Comparison of ENCODE assay signal across 26 cellular contexts in the genomic region with DNA sequence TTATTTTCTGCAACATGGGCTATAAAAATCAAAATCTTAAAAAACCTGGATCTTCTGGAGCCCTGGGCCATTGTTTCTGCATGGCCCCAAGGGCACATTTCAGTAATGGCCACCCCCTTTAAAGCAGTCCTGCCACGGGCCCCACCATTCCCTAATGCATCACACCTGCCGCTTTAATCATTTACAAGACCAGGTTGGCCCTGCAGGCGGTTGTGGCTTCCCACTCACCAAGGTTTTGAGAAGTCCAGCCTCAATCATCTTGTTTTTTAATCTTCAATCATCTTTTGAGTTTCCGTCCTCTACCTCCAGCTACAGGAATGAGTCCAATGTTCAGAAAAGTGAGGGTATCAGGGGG. TPM values are rescaled to one million over a fixed set of nuclear protein-coding genes. Genes with fewer than 3 reads are reported as not detected.
A peak's percentile ranks its signal among the peaks of the same experiment; 100 is the strongest.
DNase-seq lines count a peak whose midpoint lies in the region; ATAC-seq and TF ChIP-seq lines count a peak whose summit lies in the region.
"Had no signal": no experiment of that assay in that cellular context is flagged by ENCODE, and none has a peak within 500 bp of the region (broad histone marks: within the 10 kb centered on the region; RNA-seq: fewer than 3 reads in every experiment).

No MANE protein-coding gene starts in this region.

- H3K9me3 Mint-ChIP-seq in activated naive CD4-positive, alpha-beta T cell treated with anti-CD3 and anti-CD28 coated beads, Interleukin-2, amount 10 ng/mL, durations not matched to agents 7 days and 5 days, result no peaks in the 10 kb centered on the region
- peaks cover 0 to 5% (median 0%) of the 10 kb centered on the region in 11 donors for H3K9me3 Mint-ChIP-seq in naive thymus-derived CD4-positive, alpha-beta T cell
- H3K9me3 Mint-ChIP-seq: immature natural killer cell, memory B cell had no signal

- H3K27me3 ChIP-seq in naive thymus-derived CD4-positive, alpha-beta T cell (ENCODE audit: control insufficient read depth in 2 of 2, insufficient read depth in 2 of 2, low read length in 2 of 2), result no peaks in the 10 kb centered on the region
- H3K27me3 ChIP-seq: BLaER1 treated with 17β-estradiol and CSF1 and Interleukin-3, amounts not matched to agents 10 nM and 100 nM; dorsolateral prefrontal cortex; neutrophil; transverse colon had no signal

- peaks cover 23% of the 10 kb centered on the region for H3K4me1 ChIP-seq in OCI-LY7 (ENCODE audit: insufficient read depth, low read length, poor library complexity, severe bottlenecking)
- H3K4me1 ChIP-seq in naive thymus-derived CD4-positive, alpha-beta T cell (ENCODE audit: control insufficient read depth in 2 of 2, insufficient read depth in 2 of 2, low read length in 2 of 2), result peaks cover 17 to 26% of the 10 kb centered on the region in 2 donors
- H3K4me1 ChIP-seq: psoas muscle, transverse colon had no signal

- H4K20me1 ChIP-seq in OCI-LY7 (ENCODE audit: insufficient read depth, low read length), result no peaks in the 10 kb centered on the region
- H4K20me1 ChIP-seq: BLaER1 treated with 17β-estradiol and CSF1 and Interleukin-3, amounts not matched to agents 10 nM and 100 nM had no signal

- intact Hi-C loops in OCI-LY7 (cut with micrococcal nuclease; ENCODE audit: unreplicated experiment), result no loop called here
- intact Hi-C loops in naive thymus-derived CD4-positive, alpha-beta T cell (cut with micrococcal nuclease), result loop anchor here (2.0 to 10.0 kb wide), 3 partner anchors 21 to 352 kb away; a partner anchor contains a TSS

- H3K4me3 ChIP-seq in OCI-LY7 (ENCODE audit: low read depth, low read length, poor library complexity, severe bottlenecking), result no peak overlapping the region
- peak overlapping the region; percentile 65 for H3K4me3 ChIP-seq in naive thymus-derived CD4-positive, alpha-beta T cell (ENCODE audit: low read length)
- H3K4me3 ChIP-seq: BLaER1 treated with 17β-estradiol and CSF1 and Interleukin-3, amounts not matched to agents 10 nM and 100 nM; dorsolateral prefrontal cortex; psoas muscle; transverse colon had no signal

- H3K27ac Mint-ChIP-seq in activated naive CD4-positive, alpha-beta T cell treated with anti-CD3 and anti-CD28 coated beads, Interleukin-2, amount 10 ng/mL, durations not matched to agents 7 days and 5 days, result peak overlapping the region; percentile 66
- H3K27ac Mint-ChIP-seq in naive thymus-derived CD4-positive, alpha-beta T cell, result peak overlapping the region in 8 of 9 donors; percentile 85 to 100 (median 90)
- H3K27ac Mint-ChIP-seq: memory B cell had no signal

- no peak for ATAC-seq in naive thymus-derived CD4-positive, alpha-beta T cell
- no peak for ATAC-seq in GM18519 (IDR thresholded peaks at IDR 0.05; ENCODE audit: low FRiP score, unreplicated experiment)
- ATAC-seq in GM21526 (IDR thresholded peaks at IDR 0.05; ENCODE audit: low FRiP score, unreplicated experiment), result no peak
- ATAC-seq: activated CD4-positive, CD25-positive, alpha-beta regulatory T cell treated with anti-CD3 and anti-CD28 coated beads, Interleukin-2, amount 50 U/mL, for 24 hours; left colon; psoas muscle had no signal

- no peak overlapping the region for H3K27ac ChIP-seq in OCI-LY7 (ENCODE audit: low read depth, low read length, poor library complexity, severe bottlenecking)
- peak overlapping the region; percentile 69 for H3K27ac ChIP-seq in naive thymus-derived CD4-positive, alpha-beta T cell (ENCODE audit: low read depth, low read length)
- H3K27ac ChIP-seq: BLaER1 treated with 17β-estradiol and CSF1 and Interleukin-3, amounts not matched to agents 10 nM and 100 nM; dorsolateral prefrontal cortex; neutrophil; psoas muscle; transverse colon had no signal

- H3K4me2 ChIP-seq in OCI-LY7 (ENCODE audit: low read length), result 0 out of 2 replicates have a peak overlapping the region, but pooled peaks have one; percentile 59

- no peak overlapping the region for H3K4me3 Mint-ChIP-seq in activated naive CD4-positive, alpha-beta T cell treated with anti-CD3 and anti-CD28 coated beads, Interleukin-2, amount 10 ng/mL, durations not matched to agents 7 days and 5 days
- peak overlapping the region; percentile 33 to 89 (median 83) for H3K4me3 Mint-ChIP-seq in naive thymus-derived CD4-positive, alpha-beta T cell
- H3K4me3 Mint-ChIP-seq: memory B cell had no signal

- no peak for DNase-seq in activated naive CD4-positive, alpha-beta T cell treated with anti-CD3 and anti-CD28 coated beads, Interleukin-2, amount 10 ng/mL, durations not matched to agents 7 days and 5 days
- no peak for DNase-seq in activated naive CD4-positive, alpha-beta T cell treated with Interleukin-2 at 50 U/mL for 16 hours
- DNase-seq in OCI-LY7 (ENCODE audit: low spot score) (no peak), NOMO-1 (lab: John Stamatoyannopoulos, UW; ENCODE audit: unreplicated experiment in 2 of 2) (no peak)
- no peak for DNase-seq in naive thymus-derived CD4-positive, alpha-beta T cell
- DNase-seq: dorsolateral prefrontal cortex, hypothalamus, immature natural killer cell, KG1, left colon, NCI-H1436, NCI-H446 treated with DMSO at 0.1 percent for 48 hours, OCI-M1, psoas muscle, transverse colon had no signal

- no TSS peak for BruUV-seq in OCI-LY7 (replicated peaks; lab: Mats Ljungman, UMichigan)

- CTCF ChIA-PET in activated naive CD4-positive, alpha-beta T cell treated with anti-CD3 and anti-CD28 coated beads, Interleukin-2, amount 10 ng/mL, durations not matched to agents 7 days and 5 days (lab: Charles Lee), result interaction anchor here (0.7 to 1.2 kb wide), 3 partner anchors 19 to 84 kb away, joined by 3 to 4 read pairs (median 4); no protein-coding TSS in a partner anchor
- CTCF ChIA-PET in OCI-LY7 (lab: Charles Lee; ENCODE audit: unreplicated experiment), result no interaction called here
- CTCF ChIA-PET in naive thymus-derived CD4-positive, alpha-beta T cell (lab: Charles Lee), result interaction anchor here (1.5 to 2.3 kb wide), 3 partner anchors 8 to 133 kb away, joined by 3 to 14 read pairs (median 8); no protein-coding TSS in a partner anchor

- POLR2A ChIA-PET in OCI-LY7 (lab: Charles Lee), result interaction anchor here (1.0 to 2.9 kb wide), 2 partner anchors 19 kb away, joined by 3 to 9 read pairs; no protein-coding TSS in a partner anchor
- POLR2A ChIA-PET in naive thymus-derived CD4-positive, alpha-beta T cell (lab: Charles Lee), result interaction anchor here (0.6 to 2.7 kb wide), 7 partner anchors 10 to 190 kb away, joined by 3 to 20 read pairs (median 4); a partner anchor contains a TSS

- peak overlapping the region; percentile 91; the same call in 1 of the 2 replicates for H2AFZ ChIP-seq in OCI-LY7 (ENCODE audit: low read length)

- H3K9me2 ChIP-seq in OCI-LY7 (ENCODE audit: insufficient read depth, low read length), result no peaks in the 10 kb centered on the region

- H3K79me2 ChIP-seq in OCI-LY7 (ENCODE audit: insufficient read depth, low read depth, low read length), result no peaks in the 10 kb centered on the region

- no peaks in the 10 kb centered on the region for H3K36me3 Mint-ChIP-seq in activated naive CD4-positive, alpha-beta T cell treated with anti-CD3 and anti-CD28 coated beads, Interleukin-2, amount 10 ng/mL, durations not matched to agents 7 days and 5 days
- H3K36me3 Mint-ChIP-seq in naive thymus-derived CD4-positive, alpha-beta T cell, result no peaks in the 10 kb centered on the region
- H3K36me3 Mint-ChIP-seq: immature natural killer cell, memory B cell had no signal

- no peaks in the 10 kb centered on the region for H3K36me3 ChIP-seq in OCI-LY7 (ENCODE audit: insufficient read depth, low read length)
- H3K36me3 ChIP-seq in naive thymus-derived CD4-positive, alpha-beta T cell (ENCODE audit: control insufficient read depth in 2 of 3, insufficient read depth in 3 of 3, low read length in 3 of 3), result no peaks in the 10 kb centered on the region
- H3K36me3 ChIP-seq: BLaER1 treated with 17β-estradiol and CSF1 and Interleukin-3, amounts not matched to agents 10 nM and 100 nM; neutrophil; transverse colon had no signal

- H3K9me3 ChIP-seq in OCI-LY7 (ENCODE audit: low read length), result no peaks in the 10 kb centered on the region
- H3K9me3 ChIP-seq in naive thymus-derived CD4-positive, alpha-beta T cell (ENCODE audit: control insufficient read depth in 2 of 3, low read length in 3 of 3), result no peaks in the 10 kb centered on the region
- H3K9me3 ChIP-seq: BLaER1 treated with 17β-estradiol and CSF1 and Interleukin-3, amounts not matched to agents 10 nM and 100 nM; neutrophil; psoas muscle; transverse colon had no signal

- peaks cover 33% of the 10 kb centered on the region for H3K4me1 Mint-ChIP-seq in activated naive CD4-positive, alpha-beta T cell treated with anti-CD3 and anti-CD28 coated beads, Interleukin-2, amount 10 ng/mL, durations not matched to agents 7 days and 5 days
- peaks cover 14 to 41% (median 36%) of the 10 kb centered on the region in 7 donors for H3K4me1 Mint-ChIP-seq in naive thymus-derived CD4-positive, alpha-beta T cell
- H3K4me1 Mint-ChIP-seq: memory B cell had no signal

- H3K27me3 Mint-ChIP-seq in activated naive CD4-positive, alpha-beta T cell treated with anti-CD3 and anti-CD28 coated beads, Interleukin-2, amount 10 ng/mL, durations not matched to agents 7 days and 5 days, result peaks cover 4% of the 10 kb centered on the region
- no peaks in the 10 kb centered on the region for H3K27me3 Mint-ChIP-seq in naive thymus-derived CD4-positive, alpha-beta T cell

- no peak for TF ChIP-seq CTCF in OCI-LY7 (conservative IDR thresholded peaks at IDR 0.05; ENCODE audit: low read length)

RNA-seq across cellular contexts. Expression of a gene that starts 20.3 kb away (rescaled TPM):
- total RNA-seq in OCI-LY7 (2014; rRNA removed; shearing (Covaris generic)), result 119 and 120 TPM in 2 replicates
- total RNA-seq in OCI-LY7 (2022), result 148 and 183 TPM in 2 replicates
- total RNA-seq in naive thymus-derived CD4-positive, alpha-beta T cell, result 10 to 100 TPM; 53.0 to 90.5 (median 58.3) TPM
- 10 to 100 TPM; 64.5 to 83.2 TPM for polyA plus RNA-seq in naive thymus-derived CD4-positive, alpha-beta T cell

RNA-seq across cellular contexts. Expression of a gene that starts 27.4 kb away (rescaled TPM):
- total RNA-seq in OCI-LY7 (2014; rRNA removed; shearing (Covaris generic)), result 17.1 and 18.8 TPM in 2 replicates
- 14.6 and 21.2 TPM in 2 replicates for total RNA-seq in OCI-LY7 (2022)
- 10 to 100 TPM; 15.0 to 70.7 (median 25.9) TPM for total RNA-seq in naive thymus-derived CD4-positive, alpha-beta T cell
- polyA plus RNA-seq in naive thymus-derived CD4-positive, alpha-beta T cell, result 100 to 1,000 TPM; 133 to 157 TPM

RNA-seq across cellular contexts. Expression of a gene that starts 40.0 kb away (rescaled TPM):
- not detected in 2 replicates for total RNA-seq in OCI-LY7 (2014; rRNA removed; shearing (Covaris generic))
- not detected in 2 replicates for total RNA-seq in OCI-LY7 (2022)
- total RNA-seq in naive thymus-derived CD4-positive, alpha-beta T cell, result 1 to 10 TPM in 1 of 5 experiments, not detected in 4; 1.6 TPM
- polyA plus RNA-seq in naive thymus-derived CD4-positive, alpha-beta T cell, result not detected
- total RNA-seq: cerebellum, Daoy, endothelial cell of umbilical vein, fibroblast of lung, psoas muscle had no signal
- polyA plus RNA-seq: AG04450, endothelial cell of umbilical vein, fibroblast of lung, immature natural killer cell, psoas muscle had no signal

RNA-seq across cellular contexts. Expression of a gene that starts 41.8 kb away (rescaled TPM):
- total RNA-seq in OCI-LY7 (2014; rRNA removed; shearing (Covaris generic)), result not detected in 2 replicates
- not detected in 2 replicates for total RNA-seq in OCI-LY7 (2022)
- 10 to 100 TPM in 1 of 5 experiments, 1 to 10 TPM in 1, not detected in 3; 1.2 to 36.1 TPM for total RNA-seq in naive thymus-derived CD4-positive, alpha-beta T cell
- not detected for polyA plus RNA-seq in naive thymus-derived CD4-positive, alpha-beta T cell
- total RNA-seq: cerebellum, endothelial cell of umbilical vein had no signal
- polyA plus RNA-seq: AG04450, endothelial cell of umbilical vein, immature natural killer cell had no signal

RNA-seq across cellular contexts. Expression of a gene that starts 51.9 kb away (rescaled TPM):
- 0.44 TPM in 1 of 2 replicates, not detected in the other for total RNA-seq in OCI-LY7 (2014; rRNA removed; shearing (Covaris generic))
- 1.8 TPM in 1 of 2 replicates, not detected in the other for total RNA-seq in OCI-LY7 (2022)
- total RNA-seq in naive thymus-derived CD4-positive, alpha-beta T cell, result 10 to 100 TPM in 1 of 5 experiments, 1 to 10 TPM in 4; 5.6 to 20.6 (median 8.7) TPM
- 10 to 100 TPM; 22.1 to 42.4 TPM for polyA plus RNA-seq in naive thymus-derived CD4-positive, alpha-beta T cell
